16 cellular contexts compared by ENCODE assay signal in the genomic region with DNA sequence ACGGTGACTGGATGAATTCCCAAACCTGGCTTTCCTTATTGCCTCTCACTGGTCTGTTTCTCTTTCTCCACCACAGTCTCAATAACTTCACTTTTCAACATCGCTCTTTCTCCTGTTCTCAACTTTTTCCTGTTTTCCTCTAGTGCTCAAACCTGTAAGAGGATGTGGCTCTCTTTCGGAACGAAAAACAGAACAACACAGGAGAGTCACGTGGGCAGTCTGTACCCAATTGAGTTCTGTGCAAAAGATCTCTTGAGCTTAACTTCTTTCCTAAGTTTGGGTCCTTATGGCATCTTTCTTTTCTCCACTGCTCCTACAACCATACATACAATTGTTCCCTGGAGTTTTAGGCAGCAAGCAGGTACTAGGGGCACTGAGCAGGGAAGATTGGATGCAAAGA. TPM values are rescaled to one million over a fixed set of nuclear protein-coding genes. Genes with fewer than 3 reads are reported as not detected.
DNase-seq lines count a peak whose midpoint lies in the region; ATAC-seq, FAIRE-seq and TF ChIP-seq lines count a peak whose summit lies in the region.
"Had no signal": no experiment of that assay in that cellular context is flagged by ENCODE, and none has a peak within 500 bp of the region (broad histone marks: within the 10 kb centered on the region; RNA-seq: fewer than 3 reads in every experiment).

No MANE protein-coding gene starts in this region.

- H3K36me3 Mint-ChIP-seq in activated T-cell treated with anti-CD3 and anti-CD28 coated beads, Interleukin-2, amount 50 U/mL, for 24 hours (ENCODE audit: low read depth): no peaks in the 10 kb centered on the region

- no peaks in the 10 kb centered on the region for H3K9me1 ChIP-seq in K562 (ENCODE audit: control insufficient read depth, insufficient read depth, low read length)

- no peak for TF ChIP-seq EP300 in K562 (IDR thresholded peaks at IDR 0.05; ENCODE audit: low read length)

- BruUV-seq in K562 (replicated peaks; lab: Mats Ljungman, UMichigan): no TSS peak

- no peak overlapping the region for H3K4me2 ChIP-seq in K562 (ENCODE audit: insufficient read depth, low read length)
- H3K4me2 ChIP-seq in smooth muscle cell: peak overlapping the region; percentile 4

- no peak for TF ChIP-seq CTCF in K562 (IDR thresholded peaks at IDR 0.05 in 2 of 3, conservative IDR thresholded peaks at IDR 0.05 in 1 of 3; ENCODE audit: insufficient read depth in 2 of 3, low read depth in 1 of 3, low read length in 3 of 3)
- TF ChIP-seq CTCF in smooth muscle cell (IDR thresholded peaks at IDR 0.05; ENCODE audit: borderline replicate concordance, insufficient read depth, poor library complexity, severe bottlenecking): no peak

- TF ChIP-seq POLR2A in K562 (conservative IDR thresholded peaks at IDR 0.05): no peak

- H3K4me3 ChIP-seq in K562 (no peak overlapping the region), smooth muscle cell (no peak overlapping the region)

- H3K79me2 ChIP-seq in K562 (ENCODE audit: control insufficient read depth, insufficient read depth, low read length): no peaks in the 10 kb centered on the region; the same call in 2 of the 3 replicates
- H3K79me2 ChIP-seq in smooth muscle cell (ENCODE audit: low read depth): no peaks in the 10 kb centered on the region

- CTCF ChIA-PET in K562 (lab: Yijun Ruan, JAX; ENCODE audit: low intra/inter-chr PET ratio): no interaction called here

- peaks cover 45% of the 10 kb centered on the region for H3K4me1 Mint-ChIP-seq in activated T-cell treated with anti-CD3 and anti-CD28 coated beads, Interleukin-2, amount 50 U/mL, for 24 hours (ENCODE audit: low read depth)

- H3K36me3 ChIP-seq in K562 (ENCODE audit: control insufficient read depth, insufficient read depth, low read length) (no peaks in the 10 kb centered on the region), smooth muscle cell (ENCODE audit: low read depth) (no peaks in the 10 kb centered on the region)
- H3K36me3 ChIP-seq: neutrophil had no signal

- H3K9me3 Mint-ChIP-seq in activated T-cell treated with anti-CD3 and anti-CD28 coated beads, Interleukin-2, amount 50 U/mL, for 24 hours: no peaks in the 10 kb centered on the region
- H3K9me3 Mint-ChIP-seq: dendritic cell treated with granulocyte-macrophage colony-stimulating factor and Interleukin-4, amounts not matched to agents 40 ng/mL and 50 ng/mL, for 4 days had no signal

- no peak for TF ChIP-seq RAD21 in K562 (CRISPR knock-in tag; conservative IDR thresholded peaks at IDR 0.05 in 1 of 2, IDR thresholded peaks at IDR 0.05 in 1 of 2)

- ATAC-seq in HG03159 (IDR thresholded peaks at IDR 0.05; ENCODE audit: unreplicated experiment) (peak; percentile 69), K562 (no peak), HG03521 (IDR thresholded peaks at IDR 0.05; ENCODE audit: unreplicated experiment) (no peak)
- ATAC-seq: left cardiac atrium had no signal

- 1% methylated on average over 5 of the region's 5 CpGs for WGBS in K562 (ENCODE audit: insufficient coverage, low coverage, missing lambda C conversion rate)
- 62% methylated on average over 5 of the region's 5 CpGs for WGBS in smooth muscle cell (ENCODE audit: low lambda C conversion rate)

- H3F3A ChIP-seq in smooth muscle cell (ENCODE audit: low read depth): peaks cover 7% of the 10 kb centered on the region

- H3K9ac ChIP-seq in K562 (ENCODE audit: insufficient read depth in 1 of 2, low read depth in 2 of 2, low read length in 2 of 2) (no peak overlapping the region), smooth muscle cell (ENCODE audit: low read depth) (no peak overlapping the region)

- no peak for FAIRE-seq in K562 (lab: Jason Lieb, UNC)
- FAIRE-seq: GM18507 had no signal

- no peaks in the 10 kb centered on the region for H3K27me3 Mint-ChIP-seq in activated T-cell treated with anti-CD3 and anti-CD28 coated beads, Interleukin-2, amount 50 U/mL, for 24 hours

- in situ Hi-C loops in K562 (cut with MboI): no loop called here

- peak overlapping the region; percentile 71 for H3K27ac Mint-ChIP-seq in activated T-cell treated with anti-CD3 and anti-CD28 coated beads, Interleukin-2, amount 50 U/mL, for 24 hours
- H3K27ac Mint-ChIP-seq: dendritic cell treated with granulocyte-macrophage colony-stimulating factor and Interleukin-4, amounts not matched to agents 40 ng/mL and 50 ng/mL, for 4 days had no signal

- H3K9me3 ChIP-seq in K562 (replicated peaks; ENCODE audit: control insufficient read depth, insufficient read depth, low read depth, low read length): no peaks in the 10 kb centered on the region
- no peaks in the 10 kb centered on the region for H3K9me3 ChIP-seq in smooth muscle cell (replicated peaks; ENCODE audit: low read depth)
- H3K9me3 ChIP-seq: neutrophil had no signal

- no peak for DNase-seq in activated T-cell treated with anti-CD3 and anti-CD28 coated beads, Interleukin-2, amount 50 U/mL, for 24 hours
- no peak for DNase-seq in activated T-cell treated with anti-CD3 and anti-CD28 coated beads, Interleukin-2, amount 50 U/mL, for 48 hours
- DNase-seq in K562 (ENCODE audit: extremely low read depth in 1 of 4, low spot score in 3 of 4): no peak
- no peak for DNase-seq in smooth muscle cell (lab: John Stamatoyannopoulos, UW; ENCODE audit: unreplicated experiment)
- no peak for DNase-seq in stimulated activated CD4-positive, alpha-beta T cell treated with anti-CD3 and anti-CD28 coated beads, Interleukin-2, amount 100 ng/mL, for 48 hours
- no peak for DNase-seq in HCEC 1CT
- DNase-seq: DND-41, left cardiac atrium had no signal

- peaks cover 0 to 5% of the 10 kb centered on the region in 2 experiments; a peak in 1 of 5 replicates for H3K27me3 ChIP-seq in K562 (ENCODE audit: control insufficient read depth in 2 of 2, insufficient read depth in 2 of 2, low read length in 2 of 2)
- no peaks in the 10 kb centered on the region for H3K27me3 ChIP-seq in smooth muscle cell (ENCODE audit: low read depth)
- H3K27me3 ChIP-seq: neutrophil had no signal

- H4K20me1 ChIP-seq in K562 (replicated peaks; ENCODE audit: control insufficient read depth, insufficient read depth, low read length): no peaks in the 10 kb centered on the region
- no peaks in the 10 kb centered on the region for H4K20me1 ChIP-seq in smooth muscle cell (ENCODE audit: low read depth)

- no peaks in the 10 kb centered on the region for H3K4me1 ChIP-seq in K562 (replicated peaks in 1 of 2; ENCODE audit: control insufficient read depth in 2 of 2, insufficient read depth in 2 of 2, low read length in 2 of 2)
- H3K4me1 ChIP-seq in smooth muscle cell (ENCODE audit: low read depth): no peaks in the 10 kb centered on the region

- no peak overlapping the region for H3K27ac ChIP-seq in K562 (ENCODE audit: extremely low read depth, low read depth, low read length)
- no peak overlapping the region for H3K27ac ChIP-seq in smooth muscle cell (ENCODE audit: low read depth)
- H3K27ac ChIP-seq: neutrophil, RWPE1 had no signal

- intact Hi-C loops in K562 (cut with micrococcal nuclease): no loop called here

- H3K4me3 Mint-ChIP-seq in activated T-cell treated with anti-CD3 and anti-CD28 coated beads, Interleukin-2, amount 50 U/mL, for 24 hours: peak overlapping the region; percentile 36
- H3K4me3 Mint-ChIP-seq: dendritic cell treated with granulocyte-macrophage colony-stimulating factor and Interleukin-4, amounts not matched to agents 40 ng/mL and 50 ng/mL, for 4 days had no signal

- POLR2A ChIA-PET in K562 (lab: Yijun Ruan, JAX): interaction anchor here (0.6 kb wide), 1 partner anchor 92 kb away, joined by 3 read pairs; no protein-coding TSS in a partner anchor

- no peak overlapping the region for H2AFZ ChIP-seq in K562 (ENCODE audit: low read depth, low read length)
- no peak overlapping the region for H2AFZ ChIP-seq in smooth muscle cell (ENCODE audit: low read depth)

RNA-seq across cellular contexts. Expression of a gene that starts 8.9 kb away (rescaled TPM):
- 0.56 and 0.90 TPM in 2 replicates for total RNA-seq in K562 (2011; cell fraction: chromatin; rRNA removed; ENCODE audit: low replicate concordance)
- total RNA-seq in K562 (2011; cell fraction: nucleolus; rRNA removed): 0.33 and 0.66 TPM in 2 replicates
- 0.61 and 0.73 TPM in 2 replicates for total RNA-seq in K562 (2011; cell fraction: nucleoplasm; rRNA removed)
- not detected in 2 replicates for total RNA-seq in K562 (2014; rRNA removed)
- not detected in 2 replicates for total RNA-seq in K562 (2014; rRNA removed; fragmentation: Illumina TruSeq; extraction: Trizol)
- total RNA-seq in K562 (2015; rRNA removed; fragmentation: Illumina TruSeq; extraction: Trizol): not detected in 2 replicates
- not detected in 2 replicates for total RNA-seq in K562 (2021)
- polyA plus RNA-seq in K562 (2011; rRNA removed): 0.04 and 0.20 TPM in 2 replicates
- not detected in 2 replicates for polyA plus RNA-seq in K562 (2011; cell fraction: cytosol; rRNA removed)
- polyA plus RNA-seq in K562 (2011; cell fraction: nucleus; rRNA removed): 0.27 TPM in 1 of 2 replicates, not detected in the other
- not detected in 2 replicates for polyA plus RNA-seq in K562 (2012)
- not detected in 2 replicates for polyA plus RNA-seq in K562 (2014; fragmentation: Illumina TruSeq; extraction: Trizol)
- polyA plus RNA-seq in K562 (2014; fragmentation: Nextera tagmentation; extraction: Ambion mirVana): not detected
- polyA plus RNA-seq in K562 (2014; rRNA removed): not detected in 2 replicates
- polyA minus RNA-seq in K562 (2011; rRNA and poly(A)+ RNA removed): 0.33 and 0.39 TPM in 2 replicates
- not detected in 2 replicates for polyA minus RNA-seq in K562 (2011; cell fraction: cytosol; rRNA and poly(A)+ RNA removed)
- polyA minus RNA-seq in K562 (2011; cell fraction: nucleus; rRNA and poly(A)+ RNA removed): not detected in 2 replicates
- total RNA-seq in smooth muscle cell: 0.72 TPM in 1 of 2 replicates, not detected in the other
- polyA plus RNA-seq in smooth muscle cell: not detected in 2 replicates
- total RNA-seq: LHCN-M2, NCI-H460 had no signal

RNA-seq across cellular contexts. Expression of a gene that starts 58.8 kb away (rescaled TPM):
- total RNA-seq in K562 (2011; cell fraction: chromatin; rRNA removed; ENCODE audit: low replicate concordance): 0.37 and 0.67 TPM in 2 replicates
- not detected in 2 replicates for total RNA-seq in K562 (2011; cell fraction: nucleolus; rRNA removed)
- 0.23 and 0.88 TPM in 2 replicates for total RNA-seq in K562 (2011; cell fraction: nucleoplasm; rRNA removed)
- 0.61 TPM in 1 of 2 replicates, not detected in the other for total RNA-seq in K562 (2014; rRNA removed)
- total RNA-seq in K562 (2014; rRNA removed; fragmentation: Illumina TruSeq; extraction: Trizol): 0.06 and 0.11 TPM in 2 replicates
- total RNA-seq in K562 (2015; rRNA removed; fragmentation: Illumina TruSeq; extraction: Trizol): not detected in 2 replicates
- total RNA-seq in K562 (2021): not detected in 2 replicates
- 0.04 and 0.07 TPM in 2 replicates for polyA plus RNA-seq in K562 (2011; rRNA removed)
- 0.04 TPM in 2 replicates for polyA plus RNA-seq in K562 (2011; cell fraction: cytosol; rRNA removed)
- polyA plus RNA-seq in K562 (2011; cell fraction: nucleus; rRNA removed): 0.28 TPM in 1 of 2 replicates, not detected in the other
- polyA plus RNA-seq in K562 (2012): 0.06 TPM in 1 of 2 replicates, not detected in the other
- 0.04 TPM in 1 of 2 replicates, not detected in the other for polyA plus RNA-seq in K562 (2014; fragmentation: Illumina TruSeq; extraction: Trizol)
- under 1 TPM in 1 of 2 experiments, not detected in 1; 0.07 TPM for polyA plus RNA-seq in K562 (2014; fragmentation: Nextera tagmentation; extraction: Ambion mirVana)
- not detected in 2 replicates for polyA plus RNA-seq in K562 (2014; rRNA removed)
- not detected in 2 replicates for polyA minus RNA-seq in K562 (2011; rRNA and poly(A)+ RNA removed)
- polyA minus RNA-seq in K562 (2011; cell fraction: cytosol; rRNA and poly(A)+ RNA removed): not detected in 2 replicates
- not detected in 2 replicates for polyA minus RNA-seq in K562 (2011; cell fraction: nucleus; rRNA and poly(A)+ RNA removed)
- total RNA-seq in smooth muscle cell: 0.04 and 2.0 TPM in 2 replicates
- 0.17 and 0.47 TPM in 2 replicates for polyA plus RNA-seq in smooth muscle cell
- total RNA-seq: NCI-H460 had no signal
